1 cellular context compared by ENCODE assay signal in the genomic region with DNA sequence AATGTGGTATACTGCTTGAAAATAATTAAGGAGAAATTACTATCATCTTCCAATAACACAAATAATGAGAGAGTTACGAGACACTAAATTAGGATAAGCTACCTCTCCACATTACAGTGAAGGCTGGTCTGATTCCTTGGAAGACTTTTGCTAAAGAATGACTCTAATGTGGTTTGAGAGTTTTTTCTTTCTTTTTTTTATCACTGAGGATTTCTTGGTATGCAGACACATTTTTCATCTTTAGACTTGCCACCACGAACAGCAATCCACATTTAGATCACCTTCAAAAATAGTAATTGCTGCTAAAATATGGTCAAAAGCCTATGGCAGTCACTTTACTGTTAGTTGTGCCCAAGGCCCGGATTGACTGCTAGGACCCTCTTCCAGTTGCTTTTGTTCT.
TF ChIP-seq lines count a peak whose summit lies in the region.

No MANE protein-coding gene starts in this region.

TF ChIP-seq in endothelial cell of umbilical vein, 7 proteins besides CTCF, POLR2A, EP300 and RAD21:
- TF ChIP-seq EZH2 (IDR thresholded peaks at IDR 0.05; ENCODE audit: borderline replicate concordance, low read depth, low read length, severe bottlenecking), result no peak
- no peak for TF ChIP-seq MYC (IDR thresholded peaks at IDR 0.05; ENCODE audit: low read depth, low read length)
- TF ChIP-seq GATA2 (IDR thresholded peaks at IDR 0.05; ENCODE audit: insufficient read depth, insufficient read length, low read depth, low read length), result no peak
- no peak for TF ChIP-seq FOS (IDR thresholded peaks at IDR 0.05; ENCODE audit: borderline replicate concordance, insufficient read depth, low read length)
- no peak for TF ChIP-seq POLR2AphosphoS5 (IDR thresholded peaks at IDR 0.05; ENCODE audit: insufficient read depth, low read depth, low read length)
- TF ChIP-seq, protein P1, sequence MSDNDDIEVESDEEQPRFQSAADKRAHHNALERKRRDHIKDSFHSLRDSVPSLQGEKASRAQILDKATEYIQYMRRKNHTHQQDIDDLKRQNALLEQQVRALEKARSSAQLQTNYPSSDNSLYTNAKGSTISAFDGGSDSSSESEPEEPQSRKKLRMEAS (IDR thresholded peaks at IDR 0.05; ENCODE audit: insufficient read depth, insufficient read length), result no peak
- TF ChIP-seq JUN (IDR thresholded peaks at IDR 0.05; ENCODE audit: borderline replicate concordance, insufficient read depth, insufficient read length, low read depth), result no peak
